12 cellular contexts compared by ENCODE assay signal in the genomic region with DNA sequence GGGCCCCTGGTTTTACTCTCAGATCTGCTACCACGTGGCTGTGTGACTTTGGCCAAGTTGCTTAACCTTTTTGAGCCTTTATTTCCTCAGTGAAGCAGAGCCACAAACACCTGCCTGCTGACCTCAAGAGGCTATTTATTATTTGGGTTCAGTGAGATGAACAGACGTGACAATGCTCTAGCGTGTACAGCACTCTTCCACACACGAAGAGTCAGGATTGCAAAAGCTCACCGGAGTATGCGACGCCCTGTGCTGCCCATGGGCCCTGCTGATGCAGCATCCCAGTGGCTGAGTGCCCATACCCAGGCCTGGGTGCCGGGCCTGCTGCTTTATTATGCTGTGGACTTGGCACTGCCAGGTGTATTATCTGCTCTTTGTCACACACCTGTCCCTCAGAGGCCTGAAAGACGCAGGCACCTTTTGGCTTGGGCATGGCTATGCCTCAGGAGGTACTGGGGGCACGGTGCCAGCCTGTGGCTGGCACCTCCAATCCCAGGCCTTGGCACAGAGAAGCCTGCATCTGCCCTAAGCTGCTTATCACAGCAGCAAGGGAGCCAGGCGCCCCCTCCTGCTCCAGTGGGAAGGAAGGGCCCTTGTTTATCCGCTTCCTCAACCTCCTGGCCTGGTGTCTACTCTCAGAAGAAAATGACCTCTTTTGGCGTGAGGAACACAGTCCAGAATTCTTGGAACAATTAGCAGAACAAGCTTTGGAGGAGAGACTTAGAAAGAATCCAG. TPM values are rescaled to one million over a fixed set of nuclear protein-coding genes. Genes with fewer than 3 reads are reported as not detected.
A peak's percentile ranks its signal among the peaks of the same experiment; 100 is the strongest.
DNase-seq lines count a peak whose midpoint lies in the region; ATAC-seq and TF ChIP-seq lines count a peak whose summit lies in the region.
"Had no signal": no experiment of that assay in that cellular context is flagged by ENCODE, and none has a peak within 500 bp of the region (broad histone marks: within the 10 kb centered on the region; RNA-seq: fewer than 3 reads in every experiment).

No MANE protein-coding gene starts in this region.

- no peak overlapping the region for H3K4me3 Mint-ChIP-seq in T-helper 2 cell treated with Interferon-gamma antibody and Interleukin-4, amounts not matched to agents 5 μg/mL and 100 μg/mL, for 36 hours
- H3K4me3 Mint-ChIP-seq: activated T-cell treated with anti-CD3 and anti-CD28 coated beads, Interleukin-2, amount 50 U/mL, for 4 hours had no signal

- H3K9me3 ChIP-seq in gastrocnemius medialis = no peaks in the 10 kb centered on the region

- ATAC-seq in left ventricle myocardium superior (peak; percentile 53), gastrocnemius medialis (peak; percentile 12 to 22), GM18858 (IDR thresholded peaks at IDR 0.05; ENCODE audit: unreplicated experiment) (no peak), GM18868 (IDR thresholded peaks at IDR 0.05; ENCODE audit: unreplicated experiment) (no peak)

- in situ Hi-C loops in gastrocnemius medialis (cut with MboI; ENCODE audit: low sequenced_read_pairs in 4 of 4) = no loop called here

- TF ChIP-seq CTCF in gastrocnemius medialis (IDR thresholded peaks at IDR 0.05 in 4 of 5, conservative IDR thresholded peaks at IDR 0.05 in 1 of 5) = no peak

- no peaks in the 10 kb centered on the region for H3K27me3 Mint-ChIP-seq in T-helper 2 cell treated with Interferon-gamma antibody and Interleukin-4, amounts not matched to agents 5 μg/mL and 100 μg/mL, for 36 hours (ENCODE audit: low read depth)

- no peaks in the 10 kb centered on the region for H3K36me3 ChIP-seq in gastrocnemius medialis

- peak overlapping the region; percentile 49 to 64 (median 58) for H3K27ac ChIP-seq in gastrocnemius medialis

- peak overlapping the region; percentile 67 for H3K27ac Mint-ChIP-seq in T-helper 2 cell treated with Interferon-gamma antibody and Interleukin-4, amounts not matched to agents 5 μg/mL and 100 μg/mL, for 36 hours

- DNase-seq in DMS79 treated with DMSO at 0.1 percent for 48 hours (lab: John Stamatoyannopoulos, UW) = peak; percentile 77
- no peak for DNase-seq in T-helper 2 cell treated with Interferon-gamma antibody and Interleukin-4, amounts not matched to agents 5 μg/mL and 100 μg/mL, for 36 hours (ENCODE audit: low spot score)
- peak; percentile 60 for DNase-seq in left ventricle myocardium superior
- peak in 1 of 2 donors; percentile 44 for DNase-seq in gastrocnemius medialis
- no peak for DNase-seq in SIG-M5 treated with dmso at 0.1 percent for 504 hours (lab: John Stamatoyannopoulos, UW; ENCODE audit: unreplicated experiment)
- DNase-seq in NCI-H1417 treated with DMSO at 0.1 percent for 48 hours (lab: John Stamatoyannopoulos, UW) = no peak
- DNase-seq: activated T-cell treated with anti-CD3 and anti-CD28 coated beads, Interleukin-2, amount 50 U/mL, for 4 hours; HCEC 1CT; NCI-H2107; SW 1271 had no signal

- H3K4me1 ChIP-seq in gastrocnemius medialis = peaks cover 10% of the 10 kb centered on the region in 2 donors

- no peaks in the 10 kb centered on the region for H3K9me3 Mint-ChIP-seq in T-helper 2 cell treated with Interferon-gamma antibody and Interleukin-4, amounts not matched to agents 5 μg/mL and 100 μg/mL, for 36 hours
- H3K9me3 Mint-ChIP-seq: activated T-cell treated with anti-CD3 and anti-CD28 coated beads, Interleukin-2, amount 50 U/mL, for 4 hours had no signal

- peaks cover 53% of the 10 kb centered on the region for H3K4me1 Mint-ChIP-seq in T-helper 2 cell treated with Interferon-gamma antibody and Interleukin-4, amounts not matched to agents 5 μg/mL and 100 μg/mL, for 36 hours (ENCODE audit: low read depth)

- intact Hi-C loops in left ventricle myocardium superior (cut with micrococcal nuclease) (no loop called here), gastrocnemius medialis (cut with DNase I; ENCODE audit: low total_unique reads) (no loop called here)

- H3K27me3 ChIP-seq in gastrocnemius medialis = peaks cover 0 to 6% (median 0%) of the 10 kb centered on the region in 3 donors

- no peak overlapping the region for H3K4me3 ChIP-seq in gastrocnemius medialis

- TF ChIP-seq POLR2A in gastrocnemius medialis (IDR thresholded peaks at IDR 0.05) = no peak

- H3K36me3 Mint-ChIP-seq in T-helper 2 cell treated with Interferon-gamma antibody and Interleukin-4, amounts not matched to agents 5 μg/mL and 100 μg/mL, for 36 hours (ENCODE audit: low read depth) = no peaks in the 10 kb centered on the region

RNA-seq across cellular contexts. Expression of a gene that starts 22.3 kb away (rescaled TPM):
- total RNA-seq in left ventricle myocardium superior (9.2 TPM), gastrocnemius medialis (10 to 100 TPM in 1 of 4 donors, 1 to 10 TPM in 3; 3.2 to 11.9 (median 7.2) TPM)

RNA-seq across cellular contexts. Expression of a gene that starts 57.9 kb away (rescaled TPM):
- total RNA-seq in left ventricle myocardium superior = 61.7 TPM
- total RNA-seq in gastrocnemius medialis = 10 to 100 TPM; 19.6 to 36.8 (median 27.3) TPM

Comparison
In these comparisons a context has a peak if more than half of its experiments do, and no peak if none do; other contexts are left out.
1. DNase-seq: peak in DMS79 treated with DMSO at 0.1 percent for 48 hours (single experiment) and left ventricle myocardium superior (single experiment); none in T-helper 2 cell treated with Interferon-gamma antibody and Interleukin-4, amounts not matched to agents 5 μg/mL and 100 μg/mL, for 36 hours (single experiment), SIG-M5 treated with dmso at 0.1 percent for 504 hours (single experiment) and NCI-H1417 treated with DMSO at 0.1 percent for 48 hours (single experiment).
2. ATAC-seq: peak in left ventricle myocardium superior (single experiment) and gastrocnemius medialis (2 of 2); none in GM18858 (single experiment) and GM18868 (single experiment).